8 cellular contexts compared by ENCODE assay signal in the genomic region with DNA sequence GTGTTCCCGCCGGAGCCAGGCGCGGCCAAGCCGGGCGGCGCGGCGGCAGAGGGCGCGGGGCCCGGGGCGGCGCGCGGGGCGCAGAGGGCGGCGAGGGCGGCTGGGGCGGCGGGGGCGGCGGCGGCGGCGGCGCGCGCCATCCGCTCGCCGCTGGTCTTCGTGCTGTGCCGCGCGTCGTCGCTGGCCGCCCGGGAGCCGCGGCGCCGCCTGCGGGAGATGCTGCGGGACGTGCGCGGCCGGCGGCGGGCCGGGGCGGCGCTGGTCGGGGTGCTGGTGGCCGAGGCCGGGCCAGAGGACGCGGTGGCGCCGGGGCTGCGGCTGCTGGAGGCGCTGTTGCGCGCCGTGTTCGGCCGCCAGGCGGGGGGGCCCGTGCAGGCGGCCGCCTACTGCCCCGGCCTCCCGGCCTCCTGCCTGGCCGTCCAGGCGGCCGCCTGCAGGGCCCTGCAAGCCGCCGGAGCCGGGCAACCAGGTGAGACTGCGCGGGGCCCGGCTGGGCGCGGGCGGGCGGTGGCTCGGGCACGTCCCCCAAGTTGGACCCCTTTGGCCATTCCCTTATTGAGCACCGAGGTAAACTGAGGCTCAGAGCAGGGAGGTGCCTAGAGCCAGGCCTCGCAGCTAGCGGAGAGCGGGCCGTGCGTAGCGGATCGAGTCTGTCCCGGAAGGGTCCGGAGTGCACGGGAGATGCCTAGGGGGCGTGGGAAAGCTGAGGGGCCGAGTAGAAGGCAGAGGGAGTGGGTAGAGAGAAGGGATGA. TPM values are rescaled to one million over a fixed set of nuclear protein-coding genes. Genes with fewer than 3 reads are reported as not detected.
DNase-seq lines count a peak whose midpoint lies in the region; ATAC-seq, FAIRE-seq and TF ChIP-seq lines count a peak whose summit lies in the region.

No MANE protein-coding gene starts in this region.

- H3F3A ChIP-seq in GM23248 (ENCODE audit: insufficient read depth) = no peaks in the 10 kb centered on the region

- TF ChIP-seq EP300 in A549 (IDR thresholded peaks at IDR 0.05) = no peak

- CTCF ChIA-PET in A549 (lab: Yijun Ruan, JAX) = interaction anchor here (0.8 to 2.8 kb wide), 5 partner anchors 14 to 53 kb away, joined by 3 to 22 read pairs (median 3); a partner anchor contains a TSS

- no peaks in the 10 kb centered on the region for H3K79me2 ChIP-seq in GM23248 (ENCODE audit: insufficient read depth)

- in situ Hi-C loops in GM23248 (cut with MboI) = no loop called here

- no peaks in the 10 kb centered on the region for H3K36me3 Mint-ChIP-seq in memory B cell

- H3K4me1 Mint-ChIP-seq in memory B cell = peaks cover 12% of the 10 kb centered on the region

- H3K9ac ChIP-seq in GM23248 = no peak overlapping the region

- intact Hi-C loops in body of pancreas (cut with DNase I) (no loop called here), vagina (cut with DNase I) (no loop called here), Right ventricle myocardium superior (cut with DNase I) (no loop called here)

- TF ChIP-seq POLR2A in A549 (IDR thresholded peaks at IDR 0.05; ENCODE audit: low read length) (no peak), body of pancreas (IDR thresholded peaks at IDR 0.05) (no peak), vagina (IDR thresholded peaks at IDR 0.05) (no peak)

- H3K4me3 Mint-ChIP-seq in memory B cell = peak overlapping the region; percentile 69

- H3K4me2 ChIP-seq in A549 (peak overlapping the region; percentile 91), GM23248 (ENCODE audit: unreplicated experiment) (no peak overlapping the region)

- no peaks in the 10 kb centered on the region for H3K9me3 ChIP-seq in A549
- no peaks in the 10 kb centered on the region for H3K9me3 ChIP-seq in GM23248 (ENCODE audit: low read depth)
- no peaks in the 10 kb centered on the region for H3K9me3 ChIP-seq in body of pancreas
- H3K9me3 ChIP-seq in vagina = no peaks in the 10 kb centered on the region

- WGBS in A549 (ENCODE audit: missing lambda C conversion rate) = 56% methylated on average over 13 of the region's 104 CpGs
- WGBS in GM23248 (ENCODE audit: low coverage in 1 of 2, low lambda C conversion rate in 2 of 2, missing lambda C conversion rate in 2 of 2), 2 experiments = 1 to 3% methylated on average over 30 to 56 of the region's 104 CpGs
- 1 to 13% methylated on average over 17 to 62 of the region's 104 CpGs for WGBS in body of pancreas, 2 donors

- peaks cover 30% of the 10 kb centered on the region for H3K27me3 Mint-ChIP-seq in memory B cell

- POLR2A ChIA-PET in A549 (lab: Yijun Ruan, JAX) = no interaction called here

- H2AFZ ChIP-seq in GM23248 = no peak overlapping the region

- H3K27ac Mint-ChIP-seq in memory B cell = no peak overlapping the region

- ATAC-seq in A549 = peak; percentile 81 to 88
- peak; percentile 74 for ATAC-seq in body of pancreas
- ATAC-seq in memory B cell (ENCODE audit: low read depth) = peak; percentile 41
- no peak for ATAC-seq in HG02840 (IDR thresholded peaks at IDR 0.05; ENCODE audit: low FRiP score, unreplicated experiment)
- ATAC-seq in Right ventricle myocardium superior (ENCODE audit: poor library complexity) = no peak
- ATAC-seq in GM21786 (IDR thresholded peaks at IDR 0.05; ENCODE audit: unreplicated experiment) = no peak

- peak overlapping the region; percentile 57 for H3K4me3 ChIP-seq in A549
- peak overlapping the region; percentile 26; the same call in 1 of the 2 replicates for H3K4me3 ChIP-seq in GM23248
- H3K4me3 ChIP-seq in body of pancreas = no peak overlapping the region
- peak overlapping the region; percentile 11 to 44 for H3K4me3 ChIP-seq in vagina

- DNase-seq in A549 (ENCODE audit: low read depth in 1 of 2, low spot score in 1 of 2) = peak; percentile 31 to 48
- DNase-seq in GM23248 = peak; percentile 35
- DNase-seq in body of pancreas = peak; percentile 31 to 67 (median 56)
- no peak for DNase-seq in memory B cell (ENCODE audit: low spot score in 2 of 2)
- no peak for DNase-seq in vagina (ENCODE audit: extremely low spot score in 2 of 2)
- no peak for DNase-seq in Right ventricle myocardium superior

- H4K20me1 ChIP-seq in GM23248 (ENCODE audit: insufficient read depth) = no peaks in the 10 kb centered on the region

- H3K27ac ChIP-seq in A549 (peak overlapping the region; percentile 69 to 93), GM23248 (no peak overlapping the region), body of pancreas (peak overlapping the region in 3 of 4 donors; percentile 54 to 80 (median 55)), vagina (no peak overlapping the region)

- H3K36me3 ChIP-seq in GM23248 (ENCODE audit: low read depth) (no peaks in the 10 kb centered on the region), body of pancreas (replicated peaks in 1 of 2; ENCODE audit: insufficient read depth in 1 of 2, low read depth in 2 of 2) (no peaks in the 10 kb centered on the region), vagina (no peaks in the 10 kb centered on the region)

- TF ChIP-seq RAD21 in A549 (conservative IDR thresholded peaks at IDR 0.05 in 1 of 2, IDR thresholded peaks at IDR 0.05 in 1 of 2) = no peak

- H3K4me1 ChIP-seq in A549 (peaks cover 27% of the 10 kb centered on the region), GM23248 (ENCODE audit: insufficient read depth) (no peaks in the 10 kb centered on the region), body of pancreas (peaks cover 41% of the 10 kb centered on the region), vagina (no peaks in the 10 kb centered on the region)

- TF ChIP-seq CTCF in A549 (IDR thresholded peaks at IDR 0.05) (peak; percentile 40), body of pancreas (IDR thresholded peaks at IDR 0.05) (peak in 2 of 7 experiments; percentile 56 to 65), vagina (IDR thresholded peaks at IDR 0.05) (no peak)

- H3K9me2 ChIP-seq in GM23248 (ENCODE audit: insufficient read depth) = no peaks in the 10 kb centered on the region

- H3K27me3 ChIP-seq in GM23248 (replicated peaks; ENCODE audit: insufficient read depth) (peaks cover 59% of the 10 kb centered on the region), body of pancreas (no peaks in the 10 kb centered on the region), vagina (no peaks in the 10 kb centered on the region)

- H3K9me3 Mint-ChIP-seq in memory B cell = no peaks in the 10 kb centered on the region

- FAIRE-seq in A549 (lab: Jason Lieb, UNC) = no peak

TF ChIP-seq in A549, 52 proteins besides CTCF, POLR2A, EP300 and RAD21 (continues in another document):
- TF ChIP-seq HOXB13 (CRISPR knock-in tag; IDR thresholded peaks at IDR 0.05; ENCODE audit: low read depth) = no peak
- TF ChIP-seq, protein P1, sequence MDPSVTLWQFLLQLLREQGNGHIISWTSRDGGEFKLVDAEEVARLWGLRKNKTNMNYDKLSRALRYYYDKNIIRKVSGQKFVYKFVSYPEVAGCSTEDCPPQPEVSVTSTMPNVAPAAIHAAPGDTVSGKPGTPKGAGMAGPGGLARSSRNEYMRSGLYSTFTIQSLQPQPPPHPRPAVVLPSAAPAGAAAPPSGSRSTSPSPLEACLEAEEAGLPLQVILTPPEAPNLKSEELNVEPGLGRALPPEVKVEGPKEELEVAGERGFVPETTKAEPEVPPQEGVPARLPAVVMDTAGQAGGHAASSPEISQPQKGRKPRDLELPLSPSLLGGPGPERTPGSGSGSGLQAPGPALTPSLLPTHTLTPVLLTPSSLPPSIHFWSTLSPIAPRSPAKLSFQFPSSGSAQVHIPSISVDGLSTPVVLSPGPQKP (IDR thresholded peaks at IDR 0.05; ENCODE audit: low read depth, low read length) = no peak
- TF ChIP-seq NFE2L2 (conservative IDR thresholded peaks at IDR 0.05; ENCODE audit: low read length) = no peak
- TF ChIP-seq ZNF302 (CRISPR knock-in tag; IDR thresholded peaks at IDR 0.05) = no peak
- TF ChIP-seq MAZ (IDR thresholded peaks at IDR 0.05; ENCODE audit: borderline replicate concordance, low read depth, low read length) = no peak
- TF ChIP-seq, protein P2, sequence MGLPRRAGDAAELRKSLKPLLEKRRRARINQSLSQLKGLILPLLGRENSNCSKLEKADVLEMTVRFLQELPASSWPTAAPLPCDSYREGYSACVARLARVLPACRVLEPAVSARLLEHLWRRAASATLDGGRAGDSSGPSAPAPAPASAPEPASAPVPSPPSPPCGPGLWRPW (IDR thresholded peaks at IDR 0.05) = no peak
- no peak for TF ChIP-seq HDAC2 (IDR thresholded peaks at IDR 0.05)
- TF ChIP-seq FOSB (CRISPR knock-in tag; IDR thresholded peaks at IDR 0.05) = no peak
- no peak for TF ChIP-seq CHD4 (IDR thresholded peaks at IDR 0.05; ENCODE audit: borderline replicate concordance)

RNA-seq across cellular contexts. Expression of a gene that starts 0.6 kb away (rescaled TPM):
- polyA plus RNA-seq in A549 (2011; rRNA removed) (7.4 and 12.7 TPM in 2 replicates), A549 (2017; fragmentation: RNase III; extraction: RNeasy Plus Mini Kit Qiagen cat#74134 plus additional on column Dnase treatment) (4.1 to 5.2 TPM (median 4.9 TPM) in 3 replicates), GM23248 (2016; fragmentation: Nextera tagmentation; extraction: Ambion mirVana) (not detected in 2 replicates)
- polyA plus RNA-seq in A549 (2012; cell fraction: cytosol; rRNA removed) = 7.9 and 8.2 TPM in 2 replicates
- polyA plus RNA-seq in A549 (2012; cell fraction: nucleus; rRNA removed) = 7.8 and 9.1 TPM in 2 replicates
- polyA minus RNA-seq in A549 (2011; rRNA and poly(A)+ RNA removed) = 8.0 and 11.5 TPM in 2 replicates
- 0.11 TPM in 1 of 2 replicates, not detected in the other for total RNA-seq in GM23248 (2014; rRNA removed; shearing (Covaris generic))
- total RNA-seq in body of pancreas (10 to 100 TPM; 14.5 to 52.1 TPM), vagina (0.25 TPM), Right ventricle myocardium superior (0.05 TPM)

RNA-seq across cellular contexts. Expression of a gene that starts 18.8 kb away (rescaled TPM):
- polyA plus RNA-seq in A549 (2011; rRNA removed) = 248 and 292 TPM in 2 replicates
- 128 and 138 TPM in 2 replicates for polyA plus RNA-seq in A549 (2012; cell fraction: cytosol; rRNA removed)
- 81.0 and 113 TPM in 2 replicates for polyA plus RNA-seq in A549 (2012; cell fraction: nucleus; rRNA removed)
- polyA plus RNA-seq in A549 (2017; fragmentation: RNase III; extraction: RNeasy Plus Mini Kit Qiagen cat#74134 plus additional on column Dnase treatment) = 113 to 127 TPM (median 122 TPM) in 3 replicates
- polyA minus RNA-seq in A549 (2011; rRNA and poly(A)+ RNA removed) = 337 and 350 TPM in 2 replicates
- total RNA-seq in GM23248 (2014; rRNA removed; shearing (Covaris generic)) = 92.4 and 102 TPM in 2 replicates
- 103 and 106 TPM in 2 replicates for polyA plus RNA-seq in GM23248 (2016; fragmentation: Nextera tagmentation; extraction: Ambion mirVana)
- 10 to 100 TPM; 20.5 to 27.4 TPM for total RNA-seq in body of pancreas
- 40.5 TPM for total RNA-seq in vagina
- total RNA-seq in Right ventricle myocardium superior = 81.0 TPM

RNA-seq across cellular contexts. Expression of a gene that starts 42.0 kb away (rescaled TPM):
- polyA plus RNA-seq in A549 (2011; rRNA removed) (not detected in 2 replicates), A549 (2017; fragmentation: RNase III; extraction: RNeasy Plus Mini Kit Qiagen cat#74134 plus additional on column Dnase treatment) (not detected in 3 replicates), GM23248 (2016; fragmentation: Nextera tagmentation; extraction: Ambion mirVana) (not detected in 2 replicates)
- polyA plus RNA-seq in A549 (2012; cell fraction: cytosol; rRNA removed) = not detected in 2 replicates
- not detected in 2 replicates for polyA plus RNA-seq in A549 (2012; cell fraction: nucleus; rRNA removed)
- not detected in 2 replicates for polyA minus RNA-seq in A549 (2011; rRNA and poly(A)+ RNA removed)
- not detected in 2 replicates for total RNA-seq in GM23248 (2014; rRNA removed; shearing (Covaris generic))
- total RNA-seq in body of pancreas (not detected), vagina (not detected), Right ventricle myocardium superior (not detected)

Comparison
In these comparisons a context has a peak if more than half of its experiments do, and no peak if none do; other contexts are left out.
1. ATAC-seq: peak in A549 (2 of 2), body of pancreas (single experiment) and memory B cell (single experiment); none in HG02840 (single experiment), Right ventricle myocardium superior (single experiment) and GM21786 (single experiment).
2. DNase-seq: peak in A549 (2 of 2), GM23248 (single experiment) and body of pancreas (4 of 4); none in memory B cell (0 of 2), vagina (0 of 2) and Right ventricle myocardium superior (single experiment).
3. H3K27ac ChIP-seq: peak in A549 (2 of 2) and body of pancreas (3 of 4); none in GM23248 (single experiment) and vagina (single experiment).
4. H3K4me3 ChIP-seq: peak in A549 (single experiment), GM23248 (single experiment) and vagina (2 of 2); none in body of pancreas (0 of 2).
5. RNA of a gene that starts 0.6 kb away (total RNA-seq): 14.5 to 52.1 TPM in body of pancreas; 0.25 TPM in vagina (single experiment), 0.11 TPM in GM23248 and 0.05 TPM in Right ventricle myocardium superior (single experiment); every median in the first group is over 10 times any median in the second.